ENCODE assay signal across 1 cellular context in the genomic region with DNA sequence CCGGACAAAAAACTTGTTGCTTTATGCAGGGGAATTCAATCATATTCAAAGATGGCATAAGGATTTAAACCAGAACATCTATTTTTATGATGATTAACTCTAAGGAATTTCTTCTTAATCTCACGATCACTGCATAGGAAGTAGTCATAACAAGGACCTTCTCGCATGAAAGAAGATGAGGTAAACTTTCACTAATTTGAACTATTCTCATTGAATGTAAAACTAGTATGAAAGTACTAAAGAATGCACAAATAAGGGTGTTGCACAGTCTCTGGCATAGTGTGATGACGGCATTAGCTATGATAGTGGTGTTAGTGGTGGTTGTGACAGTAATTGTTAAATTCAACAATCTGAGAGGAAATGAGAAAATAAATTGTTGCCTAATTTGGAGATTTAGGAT.
TF ChIP-seq lines count a peak whose summit lies in the region.

No MANE protein-coding gene starts in this region.

TF ChIP-seq in GM23338, 12 proteins besides CTCF, POLR2A, EP300 and RAD21 (continued from another document):
- TF ChIP-seq, protein P1, sequence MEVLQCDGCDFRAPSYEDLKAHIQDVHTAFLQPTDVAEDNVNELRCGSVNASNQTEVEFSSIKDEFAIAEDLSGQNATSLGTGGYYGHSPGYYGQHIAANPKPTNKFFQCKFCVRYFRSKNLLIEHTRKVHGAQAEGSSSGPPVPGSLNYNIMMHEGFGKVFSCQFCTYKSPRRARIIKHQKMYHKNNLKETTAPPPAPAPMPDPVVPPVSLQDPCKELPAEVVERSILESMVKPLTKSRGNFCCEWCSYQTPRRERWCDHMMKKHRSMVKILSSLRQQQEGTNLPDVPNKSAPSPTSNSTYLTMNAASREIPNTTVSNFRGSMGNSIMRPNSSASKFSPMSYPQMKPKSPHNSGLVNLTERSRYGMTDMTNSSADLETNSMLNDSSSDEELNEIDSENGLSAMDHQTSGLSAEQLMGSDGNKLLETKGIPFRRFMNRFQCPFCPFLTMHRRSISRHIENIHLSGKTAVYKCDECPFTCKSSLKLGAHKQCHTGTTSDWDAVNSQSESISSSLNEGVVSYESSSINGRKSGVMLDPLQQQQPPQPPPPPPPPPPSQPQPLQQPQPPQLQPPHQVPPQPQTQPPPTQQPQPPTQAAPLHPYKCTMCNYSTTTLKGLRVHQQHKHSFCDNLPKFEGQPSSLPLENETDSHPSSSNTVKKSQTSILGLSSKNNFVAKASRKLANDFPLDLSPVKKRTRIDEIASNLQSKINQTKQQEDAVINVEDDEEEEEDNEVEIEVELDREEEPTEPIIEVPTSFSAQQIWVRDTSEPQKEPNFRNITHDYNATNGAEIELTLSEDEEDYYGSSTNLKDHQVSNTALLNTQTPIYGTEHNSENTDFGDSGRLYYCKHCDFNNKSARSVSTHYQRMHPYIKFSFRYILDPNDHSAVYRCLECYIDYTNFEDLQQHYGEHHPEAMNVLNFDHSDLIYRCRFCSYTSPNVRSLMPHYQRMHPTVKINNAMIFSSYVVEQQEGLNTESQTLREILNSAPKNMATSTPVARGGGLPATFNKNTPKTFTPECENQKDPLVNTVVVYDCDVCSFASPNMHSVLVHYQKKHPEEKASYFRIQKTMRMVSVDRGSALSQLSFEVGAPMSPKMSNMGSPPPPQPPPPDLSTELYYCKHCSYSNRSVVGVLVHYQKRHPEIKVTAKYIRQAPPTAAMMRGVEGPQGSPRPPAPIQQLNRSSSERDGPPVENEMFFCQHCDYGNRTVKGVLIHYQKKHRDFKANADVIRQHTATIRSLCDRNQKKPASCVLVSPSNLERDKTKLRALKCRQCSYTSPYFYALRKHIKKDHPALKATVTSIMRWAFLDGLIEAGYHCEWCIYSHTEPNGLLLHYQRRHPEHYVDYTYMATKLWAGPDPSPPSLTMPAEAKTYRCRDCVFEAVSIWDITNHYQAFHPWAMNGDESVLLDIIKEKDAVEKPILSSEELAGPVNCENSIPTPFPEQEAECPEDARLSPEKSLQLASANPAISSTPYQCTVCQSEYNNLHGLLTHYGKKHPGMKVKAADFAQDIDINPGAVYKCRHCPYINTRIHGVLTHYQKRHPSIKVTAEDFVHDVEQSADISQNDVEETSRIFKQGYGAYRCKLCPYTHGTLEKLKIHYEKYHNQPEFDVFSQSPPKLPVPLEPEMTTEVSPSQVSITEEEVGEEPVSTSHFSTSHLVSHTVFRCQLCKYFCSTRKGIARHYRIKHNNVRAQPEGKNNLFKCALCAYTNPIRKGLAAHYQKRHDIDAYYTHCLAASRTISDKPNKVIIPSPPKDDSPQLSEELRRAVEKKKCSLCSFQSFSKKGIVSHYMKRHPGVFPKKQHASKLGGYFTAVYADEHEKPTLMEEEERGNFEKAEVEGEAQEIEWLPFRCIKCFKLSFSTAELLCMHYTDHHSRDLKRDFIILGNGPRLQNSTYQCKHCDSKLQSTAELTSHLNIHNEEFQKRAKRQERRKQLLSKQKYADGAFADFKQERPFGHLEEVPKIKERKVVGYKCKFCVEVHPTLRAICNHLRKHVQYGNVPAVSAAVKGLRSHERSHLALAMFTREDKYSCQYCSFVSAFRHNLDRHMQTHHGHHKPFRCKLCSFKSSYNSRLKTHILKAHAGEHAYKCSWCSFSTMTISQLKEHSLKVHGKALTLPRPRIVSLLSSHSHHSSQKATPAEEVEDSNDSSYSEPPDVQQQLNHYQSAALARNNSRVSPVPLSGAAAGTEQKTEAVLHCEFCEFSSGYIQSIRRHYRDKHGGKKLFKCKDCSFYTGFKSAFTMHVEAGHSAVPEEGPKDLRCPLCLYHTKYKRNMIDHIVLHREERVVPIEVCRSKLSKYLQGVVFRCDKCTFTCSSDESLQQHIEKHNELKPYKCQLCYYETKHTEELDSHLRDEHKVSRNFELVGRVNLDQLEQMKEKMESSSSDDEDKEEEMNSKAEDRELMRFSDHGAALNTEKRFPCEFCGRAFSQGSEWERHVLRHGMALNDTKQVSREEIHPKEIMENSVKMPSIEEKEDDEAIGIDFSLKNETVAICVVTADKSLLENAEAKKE (CRISPR knock-in tag; IDR thresholded peaks at IDR 0.05) = no peak
- TF ChIP-seq CREB1 (CRISPR knock-in tag; IDR thresholded peaks at IDR 0.05; ENCODE audit: low read depth) (no peak), ZNF331 (CRISPR knock-in tag; IDR thresholded peaks at IDR 0.05; ENCODE audit: low read depth) (no peak), ZNF114 (CRISPR knock-in tag; IDR thresholded peaks at IDR 0.05) (no peak)
